8 cellular contexts compared by ENCODE assay signal in the genomic region with DNA sequence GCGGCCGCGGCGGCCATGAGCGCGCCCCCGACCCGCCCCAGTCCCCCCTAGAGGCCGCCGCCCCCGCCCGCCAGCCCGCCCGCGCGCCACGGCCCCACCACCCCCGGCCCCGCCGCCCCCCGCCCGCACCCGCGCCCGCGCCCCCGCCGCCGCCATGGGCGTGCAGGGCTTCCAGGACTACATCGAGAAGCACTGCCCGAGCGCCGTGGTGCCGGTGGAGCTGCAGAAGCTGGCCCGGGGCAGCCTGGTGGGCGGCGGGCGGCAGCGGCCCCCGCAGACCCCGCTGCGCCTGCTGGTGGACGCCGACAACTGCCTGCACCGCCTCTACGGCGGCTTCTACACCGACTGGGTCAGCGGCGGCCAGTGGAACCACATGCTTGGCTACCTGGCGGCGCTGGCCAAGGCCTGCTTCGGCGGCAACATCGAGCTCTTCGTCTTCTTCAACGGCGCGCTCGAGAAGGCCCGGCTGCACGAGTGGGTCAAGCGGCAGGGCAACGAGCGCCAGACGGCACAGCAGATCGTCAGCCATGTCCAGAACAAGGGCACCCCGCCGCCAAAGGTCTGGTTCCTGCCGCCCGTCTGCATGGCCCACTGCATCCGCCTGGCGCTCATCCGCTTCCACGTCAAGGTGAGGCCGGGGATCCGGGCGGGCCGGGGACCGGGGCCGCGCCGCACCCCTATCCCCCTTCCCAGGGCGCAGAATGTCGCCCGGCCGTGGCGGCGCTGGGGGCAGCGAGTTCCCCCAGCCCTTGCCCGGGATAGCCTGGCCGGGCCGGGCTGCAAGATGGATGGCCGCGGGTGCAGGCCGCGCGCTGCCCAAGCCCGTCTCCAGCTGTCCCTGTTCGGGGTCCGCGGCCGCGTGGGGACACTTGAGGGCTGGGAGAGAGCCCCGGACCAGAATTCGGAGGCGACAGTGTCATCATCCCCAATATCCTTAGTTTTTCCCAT.
DNase-seq lines count a peak whose midpoint lies in the region; ATAC-seq, FAIRE-seq and TF ChIP-seq lines count a peak whose summit lies in the region.

No MANE protein-coding gene starts in this region.

- peaks cover 5% of the 10 kb centered on the region for H3K36me3 ChIP-seq in mucosa of stomach (ENCODE audit: control insufficient read depth, insufficient read depth, low read length)

- H3K36me3 Mint-ChIP-seq in stimulated activated naive B cell treated with anti-CD40 and anti-IgM and Interleukin-4, amounts not matched to agents 10 μg/mL and 1 μg/mL and 100 μg/mL, for 72 hours = peaks cover 16 to 36% of the 10 kb centered on the region in 2 donors

- H3K4me3 ChIP-seq in AG10803 (ENCODE audit: low read length) (peak overlapping the region; percentile 82), epithelial cell of esophagus (ENCODE audit: low read length) (peak overlapping the region; percentile 88), mucosa of stomach (ENCODE audit: low read length) (peak overlapping the region; percentile 68)

- H3K9me3 ChIP-seq in mucosa of stomach (ENCODE audit: control insufficient read depth, low read length) = no peaks in the 10 kb centered on the region

- no peaks in the 10 kb centered on the region for H3K9me3 Mint-ChIP-seq in stimulated activated naive B cell treated with anti-CD40 and anti-IgM and Interleukin-4, amounts not matched to agents 10 μg/mL and 1 μg/mL and 100 μg/mL, for 72 hours

- H3K27me3 Mint-ChIP-seq in stimulated activated naive B cell treated with anti-CD40 and anti-IgM and Interleukin-4, amounts not matched to agents 10 μg/mL and 1 μg/mL and 100 μg/mL, for 72 hours = no peaks in the 10 kb centered on the region

- no peaks in the 10 kb centered on the region for H3K4me1 ChIP-seq in mucosa of stomach (ENCODE audit: control insufficient read depth, insufficient read depth, low read length)

- H3K4me1 Mint-ChIP-seq in stimulated activated naive B cell treated with anti-CD40 and anti-IgM and Interleukin-4, amounts not matched to agents 10 μg/mL and 1 μg/mL and 100 μg/mL, for 72 hours = peaks cover 20 to 45% of the 10 kb centered on the region in 2 donors

- peak overlapping the region; percentile 88 to 92 for H3K4me3 Mint-ChIP-seq in stimulated activated naive B cell treated with anti-CD40 and anti-IgM and Interleukin-4, amounts not matched to agents 10 μg/mL and 1 μg/mL and 100 μg/mL, for 72 hours

- no peaks in the 10 kb centered on the region for H3K27me3 ChIP-seq in mucosa of stomach (ENCODE audit: control insufficient read depth, insufficient read depth, low read length)

- FAIRE-seq in D721Med (lab: Jason Lieb, UNC) = no peak

- H3K9ac ChIP-seq in mucosa of stomach (ENCODE audit: low read length) = peak overlapping the region; percentile 93

- peak overlapping the region; percentile 96 for H3K27ac Mint-ChIP-seq in stimulated activated naive B cell treated with anti-CD40 and anti-IgM and Interleukin-4, amounts not matched to agents 10 μg/mL and 1 μg/mL and 100 μg/mL, for 72 hours

- TF ChIP-seq CTCF in AG10803 (conservative IDR thresholded peaks at IDR 0.05; ENCODE audit: low read length) (no peak), epithelial cell of esophagus (IDR thresholded peaks at IDR 0.05; ENCODE audit: insufficient read depth, low read depth, low read length, missing control alignments) (no peak), D721Med (IDR thresholded peaks at IDR 0.05; ENCODE audit: insufficient read depth, missing control alignments) (no peak)

- ATAC-seq in GM19324 (IDR thresholded peaks at IDR 0.05; ENCODE audit: low FRiP score, unreplicated experiment) = peak; percentile 19
- peak; percentile 25 to 30 for ATAC-seq in stimulated activated naive B cell treated with anti-CD40 and anti-IgM and Interleukin-4, amounts not matched to agents 10 μg/mL and 1 μg/mL and 100 μg/mL, for 72 hours (replicated peaks)

- DNase-seq in AG10803 (ENCODE audit: low read depth) (peak; percentile 33), NAMALWA (ENCODE audit: low spot score) (peak; percentile 50), activated T-cell treated with anti-CD3 and anti-CD28 coated beads for 1 hour (ENCODE audit: low read depth) (peak; percentile 28), epithelial cell of esophagus (ENCODE audit: low read depth) (peak; percentile 50), D721Med (ENCODE audit: insufficient read length, low spot score) (no peak)
- DNase-seq in stimulated activated naive B cell treated with anti-CD40 and anti-IgM and Interleukin-4, amounts not matched to agents 10 μg/mL and 1 μg/mL and 100 μg/mL, for 72 hours = peak; percentile 28
